Comparison of ENCODE assay signal across 14 cellular contexts in genomic region chrX:81259008-81259713, GRCh38. TPM values are rescaled to one million over a fixed set of nuclear protein-coding genes. Genes with fewer than 3 reads are reported as not detected.
DNase-seq lines count a peak whose midpoint lies in the region; ATAC-seq, FAIRE-seq and TF ChIP-seq lines count a peak whose summit lies in the region.
"Had no signal": no experiment of that assay in that cellular context is flagged by ENCODE, and none has a peak within 500 bp of the region (broad histone marks: within the 10 kb centered on the region; RNA-seq: fewer than 3 reads in every experiment).

No MANE protein-coding gene starts in this region.

- no peak for TF ChIP-seq EP300 in H1 (IDR thresholded peaks at IDR 0.05; ENCODE audit: borderline replicate concordance in 1 of 2, low read depth in 2 of 2, low read length in 2 of 2)

- no peaks in the 10 kb centered on the region for H4K20me1 ChIP-seq in H1 (replicated peaks in 1 of 2; ENCODE audit: control insufficient read depth in 1 of 2, insufficient read depth in 2 of 2, low read length in 2 of 2)

- TF ChIP-seq CTCF in H1 (IDR thresholded peaks at IDR 0.05; ENCODE audit: control extremely low read depth in 1 of 3, insufficient read depth in 1 of 3, low read depth in 1 of 3, low read length in 3 of 3) (no peak), mesothelial cell of epicardium (IDR thresholded peaks at IDR 0.05; ENCODE audit: unreplicated experiment) (no peak), upper lobe of right lung (IDR thresholded peaks at IDR 0.05) (no peak), vagina (IDR thresholded peaks at IDR 0.05) (no peak)

- H2AK5ac ChIP-seq in H1 (ENCODE audit: low read depth, low read length): no peak overlapping the region

- POLR2A ChIA-PET in H1 (lab: Charles Lee; ENCODE audit: partially characterized antibody): no interaction called here

- DNase-seq in activated naive CD4-positive, alpha-beta T cell treated with anti-CD3 and anti-CD28 coated beads for 36 hours: no peak
- no peak for DNase-seq in activated naive CD4-positive, alpha-beta T cell treated with anti-CD3 and anti-CD28 coated beads, Interleukin-2, amount 50 U/mL, for 72 hours (ENCODE audit: low spot score in 2 of 2)
- DNase-seq in H1 (ENCODE audit: low read depth in 1 of 2, low spot score in 2 of 2) (no peak), mesothelial cell of epicardium (ENCODE audit: low spot score in 2 of 2, unreplicated experiment in 2 of 2) (no peak), upper lobe of right lung (no peak), vagina (ENCODE audit: extremely low spot score in 2 of 2) (no peak), kidney tubule cell (ENCODE audit: low spot score) (no peak)
- DNase-seq: activated T-cell treated with anti-CD3 and anti-CD28 coated beads, Interleukin-2, amount 50 U/mL, for 24 hours; NCI-H146; nucleus accumbens; T1000 had no signal

- no peak overlapping the region for H3K14ac ChIP-seq in H1 (ENCODE audit: insufficient read length)

- 100% methylated on average over 1 of the region's 1 CpG; no CpG with 5 or more reads in 1 of the 2 experiments for WGBS in H1 (ENCODE audit: extremely low coverage in 1 of 2, insufficient coverage in 1 of 2, insufficient read length in 1 of 2, insufficient replicate concordance in 2 of 2, low coverage in 1 of 2, low lambda C conversion rate in 2 of 2, missing lambda C conversion rate in 1 of 2), 2 experiments

- H3K9me3 Mint-ChIP-seq in activated naive CD4-positive, alpha-beta T cell treated with anti-CD3 and anti-CD28 coated beads for 36 hours: no peaks in the 10 kb centered on the region
- no peaks in the 10 kb centered on the region for H3K9me3 Mint-ChIP-seq in activated naive CD4-positive, alpha-beta T cell treated with anti-CD3 and anti-CD28 coated beads, Interleukin-2, amount 50 U/mL, for 72 hours
- H3K9me3 Mint-ChIP-seq in mesothelial cell of epicardium: peaks cover 15% of the 10 kb centered on the region
- H3K9me3 Mint-ChIP-seq: activated T-cell treated with anti-CD3 and anti-CD28 coated beads, Interleukin-2, amount 50 U/mL, for 24 hours had no signal

- H3K9me3 ChIP-seq in H1 (ENCODE audit: insufficient read depth in 2 of 2, low read depth in 1 of 2, low read length in 1 of 2): no peaks in the 10 kb centered on the region
- H3K9me3 ChIP-seq in upper lobe of right lung: no peaks in the 10 kb centered on the region
- H3K9me3 ChIP-seq in vagina: no peaks in the 10 kb centered on the region

- no peak overlapping the region for H3K56ac ChIP-seq in H1 (replicated peaks; ENCODE audit: insufficient read length, low read depth, low read length)

- H3K4me2 ChIP-seq in H1 (ENCODE audit: insufficient read depth in 1 of 2, low read depth in 2 of 2, low read length in 2 of 2): no peak overlapping the region

- H4K91ac ChIP-seq in H1 (replicated peaks; ENCODE audit: insufficient read length, low read length): no peak overlapping the region

- no peak overlapping the region for H3K4ac ChIP-seq in H1 (replicated peaks; ENCODE audit: insufficient read length, low read depth, low read length)

- CTCF ChIA-PET in activated naive CD4-positive, alpha-beta T cell treated with anti-CD3 and anti-CD28 coated beads for 36 hours (lab: Charles Lee): interaction anchor here (0.6 kb wide), 1 partner anchor 57 kb away, joined by 4 read pairs; no protein-coding TSS in a partner anchor
- CTCF ChIA-PET in H1 (lab: Charles Lee; ENCODE audit: partially characterized antibody): interaction anchor here (0.6 kb wide), 1 partner anchor 17 kb away, joined by 3 read pairs; no protein-coding TSS in a partner anchor

- no peaks in the 10 kb centered on the region for H3K23me2 ChIP-seq in H1 (ENCODE audit: low read depth, low read length)

- peaks cover 0 to 9% of the 10 kb centered on the region in 2 experiments; a peak in 2 of 4 replicates for H3K79me2 ChIP-seq in H1 (ENCODE audit: control insufficient read depth in 1 of 2, insufficient read depth in 2 of 2, low read length in 2 of 2)

- H3K27me3 ChIP-seq in H1 (replicated peaks in 1 of 4; ENCODE audit: control insufficient read depth in 3 of 4, extremely low read depth in 1 of 4, insufficient read depth in 3 of 4, low read length in 3 of 4): no peaks in the 10 kb centered on the region
- no peaks in the 10 kb centered on the region for H3K27me3 ChIP-seq in upper lobe of right lung
- H3K27me3 ChIP-seq in vagina: no peaks in the 10 kb centered on the region

- no peak overlapping the region for H3K4me3 Mint-ChIP-seq in activated naive CD4-positive, alpha-beta T cell treated with anti-CD3 and anti-CD28 coated beads for 36 hours
- no peak overlapping the region for H3K4me3 Mint-ChIP-seq in mesothelial cell of epicardium
- H3K4me3 Mint-ChIP-seq: activated T-cell treated with anti-CD3 and anti-CD28 coated beads, Interleukin-2, amount 50 U/mL, for 24 hours had no signal

- FAIRE-seq in H1 (lab: Jason Lieb, UNC): peak; percentile 13
- FAIRE-seq: A204.1, H54 had no signal

- TF ChIP-seq POLR2A in H1 (IDR thresholded peaks at IDR 0.05; ENCODE audit: control extremely low read depth in 1 of 2, low read depth in 2 of 2, low read length in 2 of 2) (no peak), vagina (IDR thresholded peaks at IDR 0.05) (no peak)

- no peak overlapping the region for H3K9ac ChIP-seq in H1 (replicated peaks in 1 of 4; ENCODE audit: extremely low read depth in 1 of 4, low read depth in 3 of 4, low read length in 3 of 4)

- H2BK12ac ChIP-seq in H1 (ENCODE audit: low read depth, low read length): no peak overlapping the region

- H2BK15ac ChIP-seq in H1 (ENCODE audit: low read length): no peak overlapping the region

- H3K4me3 ChIP-seq in H1 (ENCODE audit: extremely low read depth in 1 of 4, insufficient read depth in 2 of 4, low read depth in 3 of 4, low read length in 4 of 4): no peak overlapping the region
- no peak overlapping the region for H3K4me3 ChIP-seq in upper lobe of right lung
- no peak overlapping the region for H3K4me3 ChIP-seq in vagina

- intact Hi-C loops in activated naive CD4-positive, alpha-beta T cell treated with anti-CD3 and anti-CD28 coated beads for 36 hours (cut with micrococcal nuclease): no loop called here
- intact Hi-C loops in upper lobe of right lung (cut with DNase I) (no loop called here), vagina (cut with DNase I) (no loop called here)

- no peak for ATAC-seq in activated naive CD4-positive, alpha-beta T cell treated with anti-CD3 and anti-CD28 coated beads, Interleukin-2, amount 50 U/mL, for 72 hours
- ATAC-seq in upper lobe of right lung (no peak), GM19023 (IDR thresholded peaks at IDR 0.05; ENCODE audit: unreplicated experiment) (no peak)

- no peak overlapping the region for H3K18ac ChIP-seq in H1 (ENCODE audit: extremely low read depth, low read length)

- no peak overlapping the region for H3K23ac ChIP-seq in H1 (ENCODE audit: insufficient read length)

- H3K79me1 ChIP-seq in H1 (ENCODE audit: low read depth, low read length): no peaks in the 10 kb centered on the region

- H3K36me3 ChIP-seq in H1 (ENCODE audit: control insufficient read depth in 2 of 4, insufficient read depth in 4 of 4, low read length in 3 of 4) (no peaks in the 10 kb centered on the region), upper lobe of right lung (no peaks in the 10 kb centered on the region), vagina (no peaks in the 10 kb centered on the region)

- H4K5ac ChIP-seq in H1 (ENCODE audit: insufficient read length, low read depth, low read length): no peak overlapping the region

- H3K4me1 ChIP-seq in H1 (replicated peaks in 1 of 4; ENCODE audit: control insufficient read depth in 3 of 4, insufficient read depth in 4 of 4, low read length in 3 of 4) (peaks cover 0 to 13% (median 1%) of the 10 kb centered on the region in 4 experiments; a peak in 1 of 7 replicates), upper lobe of right lung (no peaks in the 10 kb centered on the region), vagina (peaks cover 6% of the 10 kb centered on the region)

- H3K27ac ChIP-seq in H1 (ENCODE audit: low read depth, low read length) (no peak overlapping the region), upper lobe of right lung (peak overlapping the region; percentile 6), vagina (no peak overlapping the region)

- H3K27ac Mint-ChIP-seq in activated naive CD4-positive, alpha-beta T cell treated with anti-CD3 and anti-CD28 coated beads for 36 hours: peak overlapping the region; percentile 36
- no peak overlapping the region for H3K27ac Mint-ChIP-seq in activated naive CD4-positive, alpha-beta T cell treated with anti-CD3 and anti-CD28 coated beads, Interleukin-2, amount 50 U/mL, for 72 hours
- H3K27ac Mint-ChIP-seq in mesothelial cell of epicardium: peak overlapping the region; percentile 52
- H3K27ac Mint-ChIP-seq: activated T-cell treated with anti-CD3 and anti-CD28 coated beads, Interleukin-2, amount 50 U/mL, for 24 hours had no signal

- H4K8ac ChIP-seq in H1 (ENCODE audit: extremely low read depth, insufficient read depth, low read length): no peak overlapping the region

- no peaks in the 10 kb centered on the region for H3K36me3 Mint-ChIP-seq in activated naive CD4-positive, alpha-beta T cell treated with anti-CD3 and anti-CD28 coated beads for 36 hours (ENCODE audit: low read depth)
- no peaks in the 10 kb centered on the region for H3K36me3 Mint-ChIP-seq in activated naive CD4-positive, alpha-beta T cell treated with anti-CD3 and anti-CD28 coated beads, Interleukin-2, amount 50 U/mL, for 72 hours
- H3K36me3 Mint-ChIP-seq in mesothelial cell of epicardium: no peaks in the 10 kb centered on the region

- peaks cover 31% of the 10 kb centered on the region for H3K4me1 Mint-ChIP-seq in activated naive CD4-positive, alpha-beta T cell treated with anti-CD3 and anti-CD28 coated beads for 36 hours (ENCODE audit: low read depth)
- peaks cover 12% of the 10 kb centered on the region for H3K4me1 Mint-ChIP-seq in mesothelial cell of epicardium

- no peak overlapping the region for H2BK120ac ChIP-seq in H1 (replicated peaks; ENCODE audit: low read depth, low read length)

- no peak overlapping the region for H2BK5ac ChIP-seq in H1 (ENCODE audit: low read depth, low read length)

- H2AFZ ChIP-seq in H1 (ENCODE audit: low read length): no peak overlapping the region

- no peak overlapping the region for H2BK20ac ChIP-seq in H1 (ENCODE audit: low read length)

- TF ChIP-seq RAD21 in H1 (IDR thresholded peaks at IDR 0.05 in 1 of 2, conservative IDR thresholded peaks at IDR 0.05 in 1 of 2; ENCODE audit: low read depth in 2 of 2, low read length in 2 of 2): no peak

- no peaks in the 10 kb centered on the region for H3K27me3 Mint-ChIP-seq in activated naive CD4-positive, alpha-beta T cell treated with anti-CD3 and anti-CD28 coated beads for 36 hours (ENCODE audit: low read depth)
- H3K27me3 Mint-ChIP-seq in mesothelial cell of epicardium (ENCODE audit: low read depth): no peaks in the 10 kb centered on the region

RNA-seq across cellular contexts. Expression of gene SH3BGRL, which starts 57.3 kb away (rescaled TPM):
- 10 to 100 TPM; 48.3 to 54.3 TPM for total RNA-seq in activated naive CD4-positive, alpha-beta T cell treated with anti-CD3 and anti-CD28 coated beads for 36 hours
- total RNA-seq in activated naive CD4-positive, alpha-beta T cell treated with anti-CD3 and anti-CD28 coated beads, Interleukin-2, amount 50 U/mL, for 72 hours: 10 to 100 TPM; 48.8 to 57.2 TPM
- 48.0 and 49.6 TPM in 2 replicates for total RNA-seq in H1 (2021; fragmentation: NEBNext Ultra II Directional; extraction: Animal tissue kit (Norgen Biotek cat#: 25700))
- 17.7 and 36.3 TPM in 2 replicates for polyA plus RNA-seq in H1 (2011; rRNA removed)
- polyA plus RNA-seq in H1 (2011; cell fraction: cytosol; rRNA removed): 33.4 TPM
- 9.3 TPM for polyA plus RNA-seq in H1 (2011; cell fraction: nucleus; rRNA removed)
- 30.3 to 46.5 TPM (median 31.6 TPM) in 4 replicates for polyA plus RNA-seq in H1 (2012, experiment 1 of 2)
- polyA plus RNA-seq in H1 (2012, experiment 2 of 2): 7.3 TPM
- 44.1 TPM for polyA plus RNA-seq in H1 (2013, experiment 1 of 2)
- polyA plus RNA-seq in H1 (2013, experiment 2 of 2): 43.1 TPM
- 14.4 and 25.2 TPM in 2 replicates for polyA minus RNA-seq in H1 (2011; rRNA and poly(A)+ RNA removed)
- 11.3 TPM for polyA minus RNA-seq in H1 (2011; cell fraction: cytosol; rRNA and poly(A)+ RNA removed)
- 28.5 TPM for polyA minus RNA-seq in H1 (2011; cell fraction: nucleus; rRNA and poly(A)+ RNA removed)
- total RNA-seq in mesothelial cell of epicardium: 69.0 to 71.4 TPM (median 69.5 TPM) in 3 replicates
- 144 TPM for total RNA-seq in upper lobe of right lung
- 121 TPM for total RNA-seq in vagina

RNA-seq across cellular contexts. Expression of gene HMGN5, which starts 57.4 kb away (rescaled TPM):
- 1 to 10 TPM; 6.2 to 6.3 TPM for total RNA-seq in activated naive CD4-positive, alpha-beta T cell treated with anti-CD3 and anti-CD28 coated beads for 36 hours
- total RNA-seq in activated naive CD4-positive, alpha-beta T cell treated with anti-CD3 and anti-CD28 coated beads, Interleukin-2, amount 50 U/mL, for 72 hours: 1 to 10 TPM; 5.8 to 7.5 TPM
- total RNA-seq in H1 (2021; fragmentation: NEBNext Ultra II Directional; extraction: Animal tissue kit (Norgen Biotek cat#: 25700)): 20.4 and 23.9 TPM in 2 replicates
- polyA plus RNA-seq in H1 (2011; rRNA removed): 3.3 and 6.0 TPM in 2 replicates
- 19.3 TPM for polyA plus RNA-seq in H1 (2011; cell fraction: cytosol; rRNA removed)
- polyA plus RNA-seq in H1 (2011; cell fraction: nucleus; rRNA removed): 2.0 TPM
- 32.7 to 49.0 TPM (median 36.8 TPM) in 4 replicates for polyA plus RNA-seq in H1 (2012, experiment 1 of 2)
- polyA plus RNA-seq in H1 (2012, experiment 2 of 2): 4.0 TPM
- polyA plus RNA-seq in H1 (2013, experiment 1 of 2): 94.1 TPM
- polyA plus RNA-seq in H1 (2013, experiment 2 of 2): 99.6 TPM
- 3.9 and 4.7 TPM in 2 replicates for polyA minus RNA-seq in H1 (2011; rRNA and poly(A)+ RNA removed)
- polyA minus RNA-seq in H1 (2011; cell fraction: cytosol; rRNA and poly(A)+ RNA removed): 3.1 TPM
- polyA minus RNA-seq in H1 (2011; cell fraction: nucleus; rRNA and poly(A)+ RNA removed): 4.5 TPM
- 4.9 to 5.9 TPM (median 5.3 TPM) in 3 replicates for total RNA-seq in mesothelial cell of epicardium
- total RNA-seq in upper lobe of right lung: 1.8 TPM
- total RNA-seq in vagina: 0.98 TPM

Comparison
In these comparisons a context has a peak if more than half of its experiments do, and no peak if none do; other contexts are left out.
1. H3K27ac Mint-ChIP-seq: peak in activated naive CD4-positive, alpha-beta T cell treated with anti-CD3 and anti-CD28 coated beads for 36 hours (single experiment) and mesothelial cell of epicardium (single experiment); none in activated naive CD4-positive, alpha-beta T cell treated with anti-CD3 and anti-CD28 coated beads, Interleukin-2, amount 50 U/mL, for 72 hours (0 of 2).